In genomic region chr1:246295968-246296367, GRCh38 we compare ENCODE assay signal across 25 cellular contexts.
A peak's percentile ranks its signal among the peaks of the same experiment; 100 is the strongest.
DNase-seq lines count a peak whose midpoint lies in the region; ATAC-seq, FAIRE-seq and TF ChIP-seq lines count a peak whose summit lies in the region.
"Had no signal": no experiment of that assay in that cellular context is flagged by ENCODE, and none has a peak within 500 bp of the region (broad histone marks: within the 10 kb centered on the region; RNA-seq: fewer than 3 reads in every experiment).

No MANE protein-coding gene starts in this region.

- H3K9me3 Mint-ChIP-seq in astrocyte (ENCODE audit: unreplicated experiment), result no peaks in the 10 kb centered on the region
- H3K9me3 Mint-ChIP-seq: activated CD4-positive, alpha-beta memory T cell treated with anti-CD3 and anti-CD28 coated beads, Interleukin-2, amount 10 ng/mL, durations not matched to agents 7 days and 5 days; stimulated activated naive CD8-positive, alpha-beta T cell treated with anti-CD3 and anti-CD28 coated beads, Interleukin-15, Interleukin-2, amounts not matched to agents 100 ng/mL and 50 ng/mL, for 24 hours; type B pancreatic cell had no signal

- H3K36me3 Mint-ChIP-seq in astrocyte (ENCODE audit: low read depth, unreplicated experiment), result peaks cover 8% of the 10 kb centered on the region
- H3K36me3 Mint-ChIP-seq: IgD-negative memory B cell, type B pancreatic cell had no signal

- H3K79me2 ChIP-seq in astrocyte (ENCODE audit: insufficient read depth, low read length), result no peaks in the 10 kb centered on the region

- H2AFZ ChIP-seq in astrocyte (ENCODE audit: low read depth, low read length), result no peak overlapping the region

- FAIRE-seq in D721Med (lab: Jason Lieb, UNC), result peak; percentile 86
- FAIRE-seq in astrocyte (lab: Jason Lieb, UNC), result no peak

- POLR2A ChIA-PET in GM10248 (lab: Yijun Ruan, JAX), result no interaction called here

- no peak for ATAC-seq in HG02852 (IDR thresholded peaks at IDR 0.05; ENCODE audit: unreplicated experiment)
- ATAC-seq in HG03442 (IDR thresholded peaks at IDR 0.05; ENCODE audit: unreplicated experiment), result no peak
- ATAC-seq: Panc1, sciatic nerve had no signal

- H3K27ac Mint-ChIP-seq in astrocyte (ENCODE audit: unreplicated experiment), result peak overlapping the region; percentile 95
- H3K27ac Mint-ChIP-seq: activated CD4-positive, alpha-beta memory T cell treated with anti-CD3 and anti-CD28 coated beads, Interleukin-2, amount 10 ng/mL, durations not matched to agents 7 days and 5 days; CD4-positive, alpha-beta memory T cell; IgD-negative memory B cell; stimulated activated naive CD8-positive, alpha-beta T cell treated with anti-CD3 and anti-CD28 coated beads, Interleukin-15, Interleukin-2, amounts not matched to agents 100 ng/mL and 50 ng/mL, for 24 hours; type B pancreatic cell had no signal

- H3K4me2 ChIP-seq in astrocyte (ENCODE audit: low read length), result peak overlapping the region; percentile 3

- TF ChIP-seq CTCF in D721Med (IDR thresholded peaks at IDR 0.05; ENCODE audit: insufficient read depth, missing control alignments) (no peak), astrocyte (IDR thresholded peaks at IDR 0.05; ENCODE audit: insufficient read depth, low read depth, low read length) (no peak), GM10248 (IDR thresholded peaks at IDR 0.05; ENCODE audit: control extremely low read depth, extremely low read depth, low read depth, missing control alignments) (no peak)

- no peaks in the 10 kb centered on the region for H4K20me1 ChIP-seq in astrocyte (ENCODE audit: insufficient read depth, low read length)

- peaks cover 58% of the 10 kb centered on the region for H3K4me1 Mint-ChIP-seq in astrocyte (ENCODE audit: low read depth, unreplicated experiment)

- H3K27me3 Mint-ChIP-seq in astrocyte (ENCODE audit: low read depth, unreplicated experiment), result no peaks in the 10 kb centered on the region
- H3K27me3 Mint-ChIP-seq: activated CD4-positive, alpha-beta memory T cell treated with anti-CD3 and anti-CD28 coated beads, Interleukin-2, amount 10 ng/mL, durations not matched to agents 7 days and 5 days; CD4-positive, alpha-beta memory T cell; IgD-negative memory B cell; stimulated activated naive CD8-positive, alpha-beta T cell treated with anti-CD3 and anti-CD28 coated beads, Interleukin-15, Interleukin-2, amounts not matched to agents 100 ng/mL and 50 ng/mL, for 24 hours; type B pancreatic cell had no signal

- CTCF ChIA-PET in GM10248 (lab: Yijun Ruan, JAX), result no interaction called here

- no peak for DNase-seq in D721Med (ENCODE audit: insufficient read length, low spot score)
- DNase-seq in NOMO-1 (lab: John Stamatoyannopoulos, UW; ENCODE audit: unreplicated experiment in 2 of 2), result peak; percentile 44 to 53
- DNase-seq in astrocyte (ENCODE audit: low read depth), result no peak
- peak; percentile 58 for DNase-seq in medulla oblongata (ENCODE audit: extremely low spot score)
- no peak for DNase-seq in NCI-H446 (lab: John Stamatoyannopoulos, UW)
- DNase-seq in GM10248 (ENCODE audit: extremely low spot score), result no peak
- DNase-seq: activated CD4-positive, alpha-beta memory T cell treated with anti-CD3 and anti-CD28 coated beads, Interleukin-2, amount 10 ng/mL, durations not matched to agents 7 days and 5 days; activated naive CD4-positive, alpha-beta T cell treated with anti-CD3 and anti-CD28 coated beads, Interleukin-2, amount 50 U/mL, for 16 hours; activated T-cell treated with anti-CD3 and anti-CD28 coated beads, Interleukin-2, amount 50 U/mL, for 48 hours; CD4-positive, alpha-beta memory T cell; DMS79; GOT3; left ventricle myocardium inferior; NCI-H1092; NCI-H2081; stimulated activated CD4-positive, alpha-beta T cell treated with anti-CD3 and anti-CD28 coated beads, Interleukin-2, amount 100 ng/mL, for 24 hours had no signal

- H3K4me3 ChIP-seq in astrocyte (ENCODE audit: insufficient read depth, low read depth, low read length), result no peak overlapping the region
- H3K4me3 ChIP-seq: coronary artery, left ventricle myocardium inferior had no signal

- H3K27me3 ChIP-seq in astrocyte (ENCODE audit: insufficient read depth, low read length), result no peaks in the 10 kb centered on the region

- H3K27ac ChIP-seq in astrocyte (ENCODE audit: low read depth, low read length), result no peak overlapping the region
- H3K27ac ChIP-seq: coronary artery, left ventricle myocardium inferior, VCaP had no signal

- no peak overlapping the region for H3K4me3 Mint-ChIP-seq in astrocyte (ENCODE audit: unreplicated experiment)
- H3K4me3 Mint-ChIP-seq: activated CD4-positive, alpha-beta memory T cell treated with anti-CD3 and anti-CD28 coated beads, Interleukin-2, amount 10 ng/mL, durations not matched to agents 7 days and 5 days; IgD-negative memory B cell; stimulated activated naive CD8-positive, alpha-beta T cell treated with anti-CD3 and anti-CD28 coated beads, Interleukin-15, Interleukin-2, amounts not matched to agents 100 ng/mL and 50 ng/mL, for 24 hours; type B pancreatic cell had no signal

- no peaks in the 10 kb centered on the region for H3K36me3 ChIP-seq in astrocyte (ENCODE audit: insufficient read depth, low read length)
- H3K36me3 ChIP-seq: left ventricle myocardium inferior had no signal

- no peak overlapping the region for H3K9ac ChIP-seq in astrocyte (ENCODE audit: low read length)

- H3K9me3 ChIP-seq in astrocyte (ENCODE audit: insufficient read depth, low read depth, low read length), result no peaks in the 10 kb centered on the region
- H3K9me3 ChIP-seq: left ventricle myocardium inferior had no signal

- peaks cover 5% of the 10 kb centered on the region for H3K4me1 ChIP-seq in astrocyte (ENCODE audit: insufficient read depth, low read length)

Comparison
In these comparisons a context has a peak if more than half of its experiments do, and no peak if none do; other contexts are left out.
1. DNase-seq: peak in NOMO-1 (2 of 2) and medulla oblongata (single experiment); none in D721Med (single experiment), astrocyte (single experiment), NCI-H446 (0 of 2) and GM10248 (single experiment).